ENCODE assay signal across 27 cellular contexts in the genomic region with DNA sequence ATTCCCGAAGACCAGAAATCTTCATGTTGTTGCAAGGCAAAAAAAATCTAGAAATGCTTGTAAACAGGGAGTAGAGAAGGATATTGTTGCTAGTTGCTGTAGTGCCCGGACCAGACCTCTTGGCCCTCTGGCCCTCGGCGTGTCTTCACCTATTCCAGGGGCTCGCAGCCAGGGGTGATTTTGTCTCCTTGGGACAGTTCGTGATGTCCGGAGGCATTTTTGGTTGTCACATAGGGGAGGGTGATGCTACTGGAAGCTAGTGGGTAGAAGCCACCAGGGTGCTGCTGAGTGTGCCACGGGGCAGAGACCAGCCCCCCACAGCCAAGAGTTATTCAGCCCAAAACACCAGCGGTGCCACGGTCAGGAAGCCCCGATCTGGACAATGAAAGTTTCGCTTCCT.
"Had no signal": no experiment of that assay in that cellular context is flagged by ENCODE, and none has a peak within 500 bp of the region (broad histone marks: within the 10 kb centered on the region; RNA-seq: fewer than 3 reads in every experiment).

No MANE protein-coding gene starts in this region.

- H3K4me1 Mint-ChIP-seq: naive B cell had no signal

- H3K4me3 Mint-ChIP-seq: mesothelial cell of epicardium; naive B cell; natural killer cell treated with Interleukin-12 subunit alpha and Interleukin-12 subunit beta and Interleukin-15 and Interleukin-18, amount 100 ng/mL, for 72 hours; neural progenitor cell; stimulated activated effector memory CD8-positive, alpha-beta T cell treated with anti-CD3 and anti-CD28 coated beads, Interleukin-12 subunit alpha, Interleukin-12 subunit beta, amount 100 ng/mL, for 72 hours; type B pancreatic cell had no signal

- H3K27me3 Mint-ChIP-seq: natural killer cell treated with Interleukin-12 subunit alpha and Interleukin-12 subunit beta and Interleukin-15 and Interleukin-18, amount 100 ng/mL, for 72 hours; type B pancreatic cell had no signal

- H3K4me2 ChIP-seq: neural progenitor cell had no signal

- H3K27ac Mint-ChIP-seq: mesothelial cell of epicardium; naive B cell; natural killer cell treated with Interleukin-12 subunit alpha and Interleukin-12 subunit beta and Interleukin-15 and Interleukin-18, amount 100 ng/mL, for 72 hours; neural progenitor cell; stimulated activated effector memory CD8-positive, alpha-beta T cell treated with anti-CD3 and anti-CD28 coated beads, Interleukin-12 subunit alpha, Interleukin-12 subunit beta, amount 100 ng/mL, for 72 hours; type B pancreatic cell had no signal

- H3K9ac ChIP-seq: neural progenitor cell had no signal

- H3K4me1 ChIP-seq: lower lobe of right lung, prostate gland, right atrium auricular region, testis, tibial artery had no signal

- H3K27ac ChIP-seq: coronary artery, esophagus squamous epithelium, heart right ventricle, lower lobe of right lung, neural progenitor cell, prostate gland, right atrium auricular region, testis, tibial artery had no signal

- DNase-seq: dermis blood vessel endothelial cell; effector memory CD4-positive, alpha-beta T cell; erythroblast; esophagus squamous epithelium; foreskin melanocyte; glutamatergic neuron; heart right ventricle; hippocampal formation; kidney glomerular epithelial cell; left colon; left ventricle myocardium superior; lower lobe of right lung; mucosa of descending colon; naive B cell; stimulated activated CD4-positive, alpha-beta T cell treated with anti-CD3 and anti-CD28 coated beads, Interleukin-2, amount 100 ng/mL, for 24 hours; stimulated activated CD4-positive, alpha-beta T cell treated with anti-CD3 and anti-CD28 coated beads, Interleukin-4, amount 100 ng/mL, for 24 hours; stimulated activated naive CD4-positive, alpha-beta T cell treated with Interleukin-2 at 50 U/mL for 16 hours; testis had no signal

- H3K4me3 ChIP-seq: coronary artery, esophagus squamous epithelium, heart right ventricle, lower lobe of right lung, mucosa of descending colon, neural progenitor cell, prostate gland, right atrium auricular region, testis, tibial artery had no signal

- H3K27me3 ChIP-seq: esophagus squamous epithelium, heart right ventricle, neural progenitor cell, right atrium auricular region, testis, tibial artery had no signal

- H3K36me3 ChIP-seq: neural progenitor cell, prostate gland had no signal

- H3K9me3 Mint-ChIP-seq: natural killer cell treated with Interleukin-12 subunit alpha and Interleukin-12 subunit beta and Interleukin-15 and Interleukin-18, amount 100 ng/mL, for 72 hours had no signal

- H3K9me3 ChIP-seq: esophagus squamous epithelium, lower lobe of right lung, mucosa of descending colon, prostate gland, testis, tibial artery had no signal

- H3K36me3 Mint-ChIP-seq: naive B cell had no signal
